In the genomic region with DNA sequence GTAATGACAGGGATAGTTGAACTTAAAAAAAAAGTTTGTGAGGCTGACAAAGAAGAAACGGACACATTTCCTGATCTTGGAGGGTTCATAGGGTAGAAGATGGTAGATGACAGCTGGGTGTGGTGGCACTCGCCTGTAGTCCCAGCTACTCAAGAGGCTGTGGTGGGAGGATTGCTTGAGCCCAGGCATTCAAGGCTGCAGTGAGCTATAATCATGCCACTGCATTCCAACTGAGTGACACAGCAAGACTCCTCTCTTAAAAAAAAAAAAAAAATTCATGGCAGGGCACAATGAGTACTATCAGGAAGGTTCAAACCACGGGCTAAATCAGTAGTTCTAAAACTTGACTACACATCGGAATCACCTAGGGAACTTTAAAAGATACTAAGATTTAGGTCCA, we compare ENCODE assay signal across 8 cellular contexts. TPM values are rescaled to one million over a fixed set of nuclear protein-coding genes. Genes with fewer than 3 reads are reported as not detected.
DNase-seq lines count a peak whose midpoint lies in the region; ATAC-seq and TF ChIP-seq lines count a peak whose summit lies in the region.

No MANE protein-coding gene starts in this region.

- intact Hi-C loops in left cardiac atrium (cut with DNase I), result no loop called here

- peak overlapping the region; percentile 84 for H3K4me3 ChIP-seq in smooth muscle cell

- peaks cover 60% of the 10 kb centered on the region for H3K4me1 Mint-ChIP-seq in activated CD8-positive, alpha-beta memory T cell treated with anti-CD3 and anti-CD28 coated beads, Interleukin-2, amount 10 ng/mL, durations not matched to agents 7 days and 5 days
- H3K4me1 Mint-ChIP-seq in activated CD8-positive, alpha-beta T cell treated with anti-CD3 and anti-CD28 coated beads, Interleukin-2, amount 10 ng/mL, durations not matched to agents 7 days and 5 days (ENCODE audit: low read depth), result peaks cover 50% of the 10 kb centered on the region

- peaks cover 9% of the 10 kb centered on the region for H3K4me1 ChIP-seq in smooth muscle cell (ENCODE audit: low read depth)

- no peaks in the 10 kb centered on the region for H3K27me3 Mint-ChIP-seq in activated CD8-positive, alpha-beta memory T cell treated with anti-CD3 and anti-CD28 coated beads, Interleukin-2, amount 10 ng/mL, durations not matched to agents 7 days and 5 days
- H3K27me3 Mint-ChIP-seq in activated CD8-positive, alpha-beta T cell treated with anti-CD3 and anti-CD28 coated beads, Interleukin-2, amount 10 ng/mL, durations not matched to agents 7 days and 5 days (ENCODE audit: low read depth), result no peaks in the 10 kb centered on the region

- H3K9me3 Mint-ChIP-seq in activated CD8-positive, alpha-beta memory T cell treated with anti-CD3 and anti-CD28 coated beads, Interleukin-2, amount 10 ng/mL, durations not matched to agents 7 days and 5 days (ENCODE audit: low read depth), result no peaks in the 10 kb centered on the region
- no peaks in the 10 kb centered on the region for H3K9me3 Mint-ChIP-seq in activated CD8-positive, alpha-beta T cell treated with anti-CD3 and anti-CD28 coated beads, Interleukin-2, amount 10 ng/mL, durations not matched to agents 7 days and 5 days (ENCODE audit: insufficient read depth)

- H3K27ac Mint-ChIP-seq in activated CD8-positive, alpha-beta memory T cell treated with anti-CD3 and anti-CD28 coated beads, Interleukin-2, amount 10 ng/mL, durations not matched to agents 7 days and 5 days, result peak overlapping the region; percentile 91
- peak overlapping the region; percentile 91 for H3K27ac Mint-ChIP-seq in activated CD8-positive, alpha-beta T cell treated with anti-CD3 and anti-CD28 coated beads, Interleukin-2, amount 10 ng/mL, durations not matched to agents 7 days and 5 days

- CTCF ChIA-PET in activated CD8-positive, alpha-beta memory T cell treated with anti-CD3 and anti-CD28 coated beads, Interleukin-2, amount 10 ng/mL, durations not matched to agents 7 days and 5 days (lab: Charles Lee), result interaction anchor here (1.3 to 9.0 kb wide), 7 partner anchors 20 to 197 kb away, joined by 4 to 93 read pairs (median 9); no protein-coding TSS in a partner anchor
- CTCF ChIA-PET in activated CD8-positive, alpha-beta T cell treated with anti-CD3 and anti-CD28 coated beads, Interleukin-2, amount 10 ng/mL, durations not matched to agents 7 days and 5 days (lab: Charles Lee), result interaction anchor here (1.1 to 7.9 kb wide), 7 partner anchors 21 to 204 kb away, joined by 3 to 93 read pairs (median 4); no protein-coding TSS in a partner anchor

- peaks cover 34% of the 10 kb centered on the region for H3K79me2 ChIP-seq in smooth muscle cell (ENCODE audit: low read depth)

- peak overlapping the region; percentile 79 for H3K4me3 Mint-ChIP-seq in activated CD8-positive, alpha-beta memory T cell treated with anti-CD3 and anti-CD28 coated beads, Interleukin-2, amount 10 ng/mL, durations not matched to agents 7 days and 5 days
- H3K4me3 Mint-ChIP-seq in activated CD8-positive, alpha-beta T cell treated with anti-CD3 and anti-CD28 coated beads, Interleukin-2, amount 10 ng/mL, durations not matched to agents 7 days and 5 days, result peak overlapping the region; percentile 81

- no peak for ATAC-seq in activated CD8-positive, alpha-beta memory T cell treated with anti-CD3 and anti-CD28 coated beads, Interleukin-2, amount 10 ng/mL, durations not matched to agents 7 days and 5 days
- ATAC-seq in activated CD8-positive, alpha-beta T cell treated with anti-CD3 and anti-CD28 coated beads, Interleukin-2, amount 10 ng/mL, durations not matched to agents 7 days and 5 days, result no peak
- ATAC-seq in left cardiac atrium, result peak in 1 of 2 donors; percentile 42
- no peak for ATAC-seq in GM19035 (IDR thresholded peaks at IDR 0.05; ENCODE audit: unreplicated experiment)

- peak overlapping the region; percentile 87 for H3K27ac ChIP-seq in smooth muscle cell (ENCODE audit: low read depth)

- no peak for DNase-seq in activated CD8-positive, alpha-beta memory T cell treated with anti-CD3 and anti-CD28 coated beads, Interleukin-2, amount 10 ng/mL, durations not matched to agents 7 days and 5 days
- no peak for DNase-seq in activated CD8-positive, alpha-beta memory T cell treated with anti-CD3 and anti-CD28 coated beads, Interleukin-2, amount 50 U/mL, for 48 hours
- DNase-seq in activated CD8-positive, alpha-beta T cell treated with anti-CD3 and anti-CD28 coated beads, Interleukin-2, amount 10 ng/mL, durations not matched to agents 7 days and 5 days, result no peak
- DNase-seq in left cardiac atrium, result peak; percentile 43
- DNase-seq in smooth muscle cell (lab: John Stamatoyannopoulos, UW; ENCODE audit: unreplicated experiment), result no peak
- DNase-seq in DMS 273 (lab: John Stamatoyannopoulos, UW; ENCODE audit: unreplicated experiment), result no peak
- no peak for DNase-seq in NCI-H2171 (lab: John Stamatoyannopoulos, UW)

- H3K9me3 ChIP-seq in smooth muscle cell (replicated peaks; ENCODE audit: low read depth), result no peaks in the 10 kb centered on the region

- WGBS in smooth muscle cell (ENCODE audit: low lambda C conversion rate), result 25% methylated on average over 4 of the region's 4 CpGs

- no peak overlapping the region for H2AFZ ChIP-seq in smooth muscle cell (ENCODE audit: low read depth)

- H3K4me2 ChIP-seq in smooth muscle cell, result peak overlapping the region; percentile 97

- H3K36me3 Mint-ChIP-seq in activated CD8-positive, alpha-beta memory T cell treated with anti-CD3 and anti-CD28 coated beads, Interleukin-2, amount 10 ng/mL, durations not matched to agents 7 days and 5 days, result peaks cover 6% of the 10 kb centered on the region
- peaks cover 15% of the 10 kb centered on the region for H3K36me3 Mint-ChIP-seq in activated CD8-positive, alpha-beta T cell treated with anti-CD3 and anti-CD28 coated beads, Interleukin-2, amount 10 ng/mL, durations not matched to agents 7 days and 5 days (ENCODE audit: low read depth)

- peaks cover 9% of the 10 kb centered on the region for H3F3A ChIP-seq in smooth muscle cell (ENCODE audit: low read depth)

- H3K9ac ChIP-seq in smooth muscle cell (ENCODE audit: low read depth), result no peak overlapping the region

- TF ChIP-seq CTCF in smooth muscle cell (IDR thresholded peaks at IDR 0.05; ENCODE audit: borderline replicate concordance, insufficient read depth, poor library complexity, severe bottlenecking), result no peak

- H3K27me3 ChIP-seq in smooth muscle cell (ENCODE audit: low read depth), result no peaks in the 10 kb centered on the region

- no peaks in the 10 kb centered on the region for H3K36me3 ChIP-seq in smooth muscle cell (ENCODE audit: low read depth)

- POLR2A ChIA-PET in activated CD8-positive, alpha-beta T cell treated with anti-CD3 and anti-CD28 coated beads, Interleukin-2, amount 10 ng/mL, durations not matched to agents 7 days and 5 days (lab: Charles Lee), result interaction anchor here (1.0 to 1.6 kb wide), 8 partner anchors 41 to 242 kb away, joined by 3 to 9 read pairs (median 4); no protein-coding TSS in a partner anchor

- H4K20me1 ChIP-seq in smooth muscle cell (ENCODE audit: low read depth), result peaks cover 37% of the 10 kb centered on the region

RNA-seq across cellular contexts. Expression of a gene that starts 2.0 kb away (rescaled TPM):
- 10 to 100 TPM; 15.6 to 24.7 TPM for total RNA-seq in activated CD8-positive, alpha-beta memory T cell treated with anti-CD3 and anti-CD28 coated beads, Interleukin-2, amount 10 ng/mL, durations not matched to agents 7 days and 5 days
- 1 to 10 TPM; 8.7 to 9.0 TPM for total RNA-seq in activated CD8-positive, alpha-beta T cell treated with anti-CD3 and anti-CD28 coated beads, Interleukin-2, amount 10 ng/mL, durations not matched to agents 7 days and 5 days
- total RNA-seq in left cardiac atrium, result 10 to 100 TPM; 10.0 to 11.3 TPM
- total RNA-seq in smooth muscle cell, result 45.8 and 54.2 TPM in 2 replicates
- polyA plus RNA-seq in smooth muscle cell, result 60.8 and 61.5 TPM in 2 replicates

RNA-seq across cellular contexts. Expression of a gene that starts 44.4 kb away (rescaled TPM):
- 1,000 to 10,000 TPM; 4,786 to 5,045 TPM for total RNA-seq in activated CD8-positive, alpha-beta memory T cell treated with anti-CD3 and anti-CD28 coated beads, Interleukin-2, amount 10 ng/mL, durations not matched to agents 7 days and 5 days
- total RNA-seq in activated CD8-positive, alpha-beta T cell treated with anti-CD3 and anti-CD28 coated beads, Interleukin-2, amount 10 ng/mL, durations not matched to agents 7 days and 5 days, result 1,000 to 10,000 TPM; 3,406 to 3,473 TPM
- total RNA-seq in left cardiac atrium (100 to 1,000 TPM; 609 to 632 TPM), smooth muscle cell (238 and 2,794 TPM in 2 replicates)
- 605 and 646 TPM in 2 replicates for polyA plus RNA-seq in smooth muscle cell
